Comparison of ENCODE assay signal across 7 cellular contexts in genomic region chr6:27825848-27826611, GRCh38.
DNase-seq lines count a peak whose midpoint lies in the region; ATAC-seq, FAIRE-seq and TF ChIP-seq lines count a peak whose summit lies in the region.
"Not testable (repeated sequence)": the region's sequence is repeated elsewhere in the genome, so short reads cannot be mapped to it uniquely, and the experiment has no call there.

No MANE protein-coding gene starts in this region.

- not testable (repeated sequence) for H2AFZ ChIP-seq in DND-41 (ENCODE audit: low read depth, low read length); astrocyte (ENCODE audit: low read depth, low read length); neural progenitor cell (replicated peaks)

- not testable (repeated sequence) for H3K27me3 ChIP-seq in DND-41 (ENCODE audit: insufficient read depth, low read length, poor library complexity); Panc1 (ENCODE audit: control insufficient read depth, insufficient read depth, low read length); astrocyte (ENCODE audit: insufficient read depth, low read length); iPS-15b (ENCODE audit: control insufficient read depth, insufficient read depth, low read length); neural progenitor cell

- H3K27me3 Mint-ChIP-seq in activated CD4-positive, alpha-beta memory T cell treated with anti-CD3 and anti-CD28 coated beads, Interleukin-2, amount 10 ng/mL, durations not matched to agents 7 days and 5 days; astrocyte (ENCODE audit: low read depth, unreplicated experiment): not testable (repeated sequence)
- peaks cover 15% of the 10 kb centered on the region for H3K27me3 Mint-ChIP-seq in neural progenitor cell (ENCODE audit: insufficient read depth, low read depth)

- H3K9me3 ChIP-seq in DND-41 (ENCODE audit: insufficient read depth, low read length, severe bottlenecking); KOPT-K1 (ENCODE audit: insufficient read depth, low read length, poor library complexity, severe bottlenecking); Panc1 (ENCODE audit: control insufficient read depth, insufficient read depth, low read depth, low read length); astrocyte (ENCODE audit: insufficient read depth, low read depth, low read length); iPS-15b (ENCODE audit: control insufficient read depth, insufficient read depth, low read length); neural progenitor cell (ENCODE audit: low read depth): not testable (repeated sequence)

- ATAC-seq in DND-41 (ENCODE audit: insufficient read depth, low read depth); Panc1: not testable (repeated sequence)

- not testable (repeated sequence) for FAIRE-seq in astrocyte (lab: Jason Lieb, UNC)

- H3K36me3 ChIP-seq in DND-41 (ENCODE audit: insufficient read depth, low read length); KOPT-K1 (ENCODE audit: insufficient read depth, low read length); Panc1 (ENCODE audit: control insufficient read depth, insufficient read depth, low read length); astrocyte (ENCODE audit: insufficient read depth, low read length); iPS-15b (ENCODE audit: control insufficient read depth, insufficient read depth, low read length); neural progenitor cell: not testable (repeated sequence)

- H3F3A ChIP-seq in neural progenitor cell (ENCODE audit: low read depth): peaks cover 56% of the 10 kb centered on the region

- peak overlapping the region; percentile 44; the same call in 1 of the 2 replicates for H3K4me2 ChIP-seq in DND-41 (ENCODE audit: insufficient read depth, low read length)
- H3K4me2 ChIP-seq in astrocyte (ENCODE audit: low read length): peak overlapping the region; percentile 11
- peak overlapping the region; percentile 95 for H3K4me2 ChIP-seq in neural progenitor cell

- DNase-seq in DND-41; Panc1 (ENCODE audit: low read depth, low spot score); activated CD4-positive, alpha-beta memory T cell treated with anti-CD3 and anti-CD28 coated beads, Interleukin-2, amount 10 ng/mL, durations not matched to agents 7 days and 5 days; astrocyte (ENCODE audit: low read depth): not testable (repeated sequence)
- DNase-seq in neural progenitor cell (ENCODE audit: low spot score): peak; percentile 23

- peaks cover 57% of the 10 kb centered on the region for H3K4me1 Mint-ChIP-seq in activated CD4-positive, alpha-beta memory T cell treated with anti-CD3 and anti-CD28 coated beads, Interleukin-2, amount 10 ng/mL, durations not matched to agents 7 days and 5 days
- H3K4me1 Mint-ChIP-seq in astrocyte (ENCODE audit: low read depth, unreplicated experiment): not testable (repeated sequence)
- peaks cover 32% of the 10 kb centered on the region for H3K4me1 Mint-ChIP-seq in neural progenitor cell

- H3K27ac ChIP-seq in DND-41 (ENCODE audit: low read length) (peak overlapping the region; percentile 82), KOPT-K1 (ENCODE audit: low read depth, low read length, poor library complexity, severe bottlenecking) (peak overlapping the region; percentile 96), Panc1 (ENCODE audit: low read length) (peak overlapping the region; percentile 89)
- H3K27ac ChIP-seq in astrocyte (ENCODE audit: low read depth, low read length); neural progenitor cell: not testable (repeated sequence)

- peak overlapping the region; percentile 99 for H3K27ac Mint-ChIP-seq in activated CD4-positive, alpha-beta memory T cell treated with anti-CD3 and anti-CD28 coated beads, Interleukin-2, amount 10 ng/mL, durations not matched to agents 7 days and 5 days
- H3K27ac Mint-ChIP-seq in astrocyte (ENCODE audit: unreplicated experiment): peak overlapping the region; percentile 41
- peak overlapping the region; percentile 93 for H3K27ac Mint-ChIP-seq in neural progenitor cell

- CTCF ChIA-PET in Panc1 (lab: Charles Lee): not testable (repeated sequence)
- CTCF ChIA-PET in activated CD4-positive, alpha-beta memory T cell treated with anti-CD3 and anti-CD28 coated beads, Interleukin-2, amount 10 ng/mL, durations not matched to agents 7 days and 5 days (lab: Charles Lee): interaction anchor here (3.2 to 7.8 kb wide), 3 partner anchors 10 to 69 kb away, joined by 18 to 67 read pairs (median 34); a partner anchor contains a TSS

- peaks cover 55% of the 10 kb centered on the region for H3K4me1 ChIP-seq in DND-41 (ENCODE audit: insufficient read depth, low read length)
- H3K4me1 ChIP-seq in Panc1 (ENCODE audit: control insufficient read depth, insufficient read depth, low read length); astrocyte (ENCODE audit: insufficient read depth, low read length); iPS-15b (ENCODE audit: control insufficient read depth, insufficient read depth, low read length): not testable (repeated sequence)
- H3K4me1 ChIP-seq in neural progenitor cell: peaks cover 17% of the 10 kb centered on the region

- H3K4me3 ChIP-seq in DND-41 (ENCODE audit: low read depth in 1 of 2, low read length in 2 of 2); astrocyte (ENCODE audit: insufficient read depth, low read depth, low read length): not testable (repeated sequence)
- H3K4me3 ChIP-seq in Panc1 (ENCODE audit: low read depth in 2 of 2, low read length in 2 of 2) (peak overlapping the region; percentile 68 to 89), iPS-15b (ENCODE audit: low read depth, low read length) (peak overlapping the region; percentile 18), neural progenitor cell (peak overlapping the region; percentile 94)

- intact Hi-C loops in Panc1 (cut with micrococcal nuclease; ENCODE audit: unreplicated experiment): not testable (repeated sequence)

- not testable (repeated sequence) for BruUV-seq in Panc1 (replicated peaks; lab: Mats Ljungman, UMichigan)

- H3K79me2 ChIP-seq in DND-41 (ENCODE audit: insufficient read depth, low read length) (peaks cover 26% of the 10 kb centered on the region), neural progenitor cell (ENCODE audit: low read depth) (peaks cover 38% of the 10 kb centered on the region)
- not testable (repeated sequence) for H3K79me2 ChIP-seq in astrocyte (ENCODE audit: insufficient read depth, low read length)

- POLR2A ChIA-PET in Panc1 (lab: Charles Lee): interaction anchor here (0.6 kb wide), 1 partner anchor 823 kb away, joined by 3 read pairs; no protein-coding TSS in a partner anchor
- POLR2A ChIA-PET in activated CD4-positive, alpha-beta memory T cell treated with anti-CD3 and anti-CD28 coated beads, Interleukin-2, amount 10 ng/mL, durations not matched to agents 7 days and 5 days (lab: Charles Lee): interaction anchor here (0.9 to 9.2 kb wide), 10 partner anchors 8 to 1782 kb away, joined by 3 to 726 read pairs (median 78); a partner anchor contains a TSS

- TF ChIP-seq CTCF in DND-41 (IDR thresholded peaks at IDR 0.05; ENCODE audit: borderline replicate concordance, extremely low read depth, low read length, poor library complexity, severe bottlenecking); Panc1 (IDR thresholded peaks at IDR 0.05); astrocyte (IDR thresholded peaks at IDR 0.05; ENCODE audit: insufficient read depth, low read depth, low read length); neural progenitor cell (IDR thresholded peaks at IDR 0.05): not testable (repeated sequence)

- H3K4me3 Mint-ChIP-seq in activated CD4-positive, alpha-beta memory T cell treated with anti-CD3 and anti-CD28 coated beads, Interleukin-2, amount 10 ng/mL, durations not matched to agents 7 days and 5 days: peak overlapping the region; percentile 63
- peak overlapping the region; percentile 96 for H3K4me3 Mint-ChIP-seq in astrocyte (ENCODE audit: unreplicated experiment)
- peak overlapping the region; percentile 98 for H3K4me3 Mint-ChIP-seq in neural progenitor cell

- H3K36me3 Mint-ChIP-seq in activated CD4-positive, alpha-beta memory T cell treated with anti-CD3 and anti-CD28 coated beads, Interleukin-2, amount 10 ng/mL, durations not matched to agents 7 days and 5 days (ENCODE audit: low read depth): peaks cover 15% of the 10 kb centered on the region
- H3K36me3 Mint-ChIP-seq in astrocyte (ENCODE audit: low read depth, unreplicated experiment); neural progenitor cell: not testable (repeated sequence)

- peak overlapping the region; percentile 72 for H3K9ac ChIP-seq in DND-41 (ENCODE audit: low read depth, low read length)
- H3K9ac ChIP-seq in astrocyte (ENCODE audit: low read length); iPS-15b (ENCODE audit: low read depth, low read length); neural progenitor cell: not testable (repeated sequence)

- not testable (repeated sequence) for H4K20me1 ChIP-seq in DND-41 (ENCODE audit: insufficient read depth, low read length); astrocyte (ENCODE audit: insufficient read depth, low read length)
- peaks cover 21% of the 10 kb centered on the region for H4K20me1 ChIP-seq in neural progenitor cell (ENCODE audit: low read depth)

- not testable (repeated sequence) for H3K9me3 Mint-ChIP-seq in activated CD4-positive, alpha-beta memory T cell treated with anti-CD3 and anti-CD28 coated beads, Interleukin-2, amount 10 ng/mL, durations not matched to agents 7 days and 5 days; astrocyte (ENCODE audit: unreplicated experiment); neural progenitor cell

- in situ Hi-C loops in Panc1 (cut with HindIII; ENCODE audit: low pct_unique_long_range_greater_than_20kb, low sequenced_read_pairs): not testable (repeated sequence)

Comparison
In these comparisons a context has a peak if more than half of its experiments do, and no peak if none do; other contexts are left out.
1. H3K4me2 ChIP-seq: peak in every context shown above with its lines; median percentile 95 in neural progenitor cell; 44 in DND-41; 11 in astrocyte.
2. H3K27ac Mint-ChIP-seq: peak in every context shown above with its lines; median percentile 99 in activated CD4-positive, alpha-beta memory T cell treated with anti-CD3 and anti-CD28 coated beads, Interleukin-2, amount 10 ng/mL, durations not matched to agents 7 days and 5 days; 93 in neural progenitor cell; 41 in astrocyte.